ENCODE assay signal across 8 cellular contexts in the genomic region with DNA sequence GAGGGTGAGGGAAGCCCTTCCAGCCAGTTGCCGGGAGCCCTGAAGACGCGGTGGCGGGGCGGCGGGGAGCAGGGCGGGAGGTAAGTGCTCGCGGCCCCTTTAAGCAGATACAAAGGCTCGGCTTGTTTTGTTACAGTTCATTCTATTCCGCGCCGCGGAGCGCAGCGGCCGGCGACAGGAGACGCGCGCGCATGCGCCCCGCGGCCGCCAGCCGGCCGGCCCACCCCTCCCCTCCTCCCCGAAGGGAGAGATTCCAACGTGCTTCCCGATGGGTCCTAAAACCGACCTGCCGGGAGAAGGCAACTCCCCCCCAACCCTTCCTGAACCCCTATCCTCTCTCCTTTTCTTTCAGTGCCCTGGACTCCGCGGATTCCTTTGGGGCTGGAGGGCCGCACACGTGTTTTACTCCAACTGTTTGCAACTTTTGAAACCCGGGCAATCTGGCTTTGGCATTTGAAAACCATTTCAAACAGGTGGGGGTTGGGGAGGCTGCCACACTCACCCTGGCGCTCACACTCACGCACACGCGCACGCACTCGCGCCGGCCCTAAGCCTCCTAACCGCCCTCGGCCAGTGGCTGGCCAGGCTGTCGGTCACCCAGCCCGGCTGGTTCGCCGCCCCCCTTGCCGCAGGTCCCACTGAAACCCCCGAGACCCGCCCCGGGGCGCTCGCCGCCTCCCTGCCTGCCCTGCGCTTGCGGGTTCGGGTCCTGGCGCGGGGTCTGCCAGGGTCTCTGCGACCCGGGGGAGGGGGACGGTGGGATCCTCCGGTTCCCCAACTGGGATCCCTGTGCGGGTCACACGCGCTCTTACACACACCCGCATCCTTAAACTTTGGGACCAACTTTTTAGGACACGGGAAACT. TPM values are rescaled to one million over a fixed set of nuclear protein-coding genes. Genes with fewer than 3 reads are reported as not detected.
DNase-seq lines count a peak whose midpoint lies in the region; ATAC-seq and TF ChIP-seq lines count a peak whose summit lies in the region.

TSS of gene MAGI1 (minus strand) at position 193 of the 864 bp plus-strand sequence. CDS start 610 bp downstream, outside the sequence.

- H3K4me3 ChIP-seq in fibroblast of lung (replicated peaks in 1 of 4; ENCODE audit: control extremely low read depth in 1 of 4, insufficient read depth in 1 of 4, low read depth in 3 of 4, low read length in 4 of 4) (peak within 1 kb of the TSS; percentile 69 to 94 (median 87)), muscle layer of colon (ENCODE audit: low read depth in 1 of 2, low read length in 2 of 2) (peak within 1 kb of the TSS; percentile 94 to 95)

- DNase-seq in C1 segment of cervical spinal cord (lab: John Stamatoyannopoulos, UW) (peak; percentile 69 to 98 (median 92)), NCI-H2196 (lab: John Stamatoyannopoulos, UW; ENCODE audit: unreplicated experiment) (peak; percentile 81), fibroblast of lung (ENCODE audit: low read depth in 2 of 2) (peak; percentile 96)
- peak; percentile 36 for DNase-seq in activated CD4-positive, alpha-beta memory T cell treated with anti-CD3 and anti-CD28 coated beads, Interleukin-2, amount 10 ng/mL, durations not matched to agents 7 days and 5 days

- H3K27ac ChIP-seq in fibroblast of lung (ENCODE audit: insufficient read depth, low read length) (peak within 1 kb of the TSS; percentile 88), muscle layer of colon (ENCODE audit: low read depth, low read length) (peak within 1 kb of the TSS; percentile 94), temporal lobe (ENCODE audit: low read depth, low read length) (peak within 1 kb of the TSS; percentile 46)

- ATAC-seq in GM19025 (IDR thresholded peaks at IDR 0.05; ENCODE audit: low read depth, unreplicated experiment) = peak; percentile 63
- peak; percentile 59 for ATAC-seq in HG03175 (IDR thresholded peaks at IDR 0.05; ENCODE audit: unreplicated experiment)

- no peak for TF ChIP-seq CTCF in fibroblast of lung (conservative IDR thresholded peaks at IDR 0.05 in 1 of 2, IDR thresholded peaks at IDR 0.05 in 1 of 2; ENCODE audit: low read depth in 1 of 2, low read length in 2 of 2)

- H3K27me3 ChIP-seq in fibroblast of lung (ENCODE audit: control insufficient read depth, insufficient read depth, low read length) (no peaks in the 10 kb centered on the region), muscle layer of colon (ENCODE audit: control insufficient read depth in 1 of 2, insufficient read depth in 2 of 2, low read length in 2 of 2) (no peaks in the 10 kb centered on the region)

- H3K9me3 Mint-ChIP-seq in activated CD4-positive, alpha-beta memory T cell treated with anti-CD3 and anti-CD28 coated beads, Interleukin-2, amount 10 ng/mL, durations not matched to agents 7 days and 5 days = no peaks in the 10 kb centered on the region

- peak within 1 kb of the TSS; percentile 95 for H3K4me2 ChIP-seq in fibroblast of lung (ENCODE audit: extremely low read depth, insufficient read depth, low read length)

- POLR2A ChIA-PET in activated CD4-positive, alpha-beta memory T cell treated with anti-CD3 and anti-CD28 coated beads, Interleukin-2, amount 10 ng/mL, durations not matched to agents 7 days and 5 days (lab: Charles Lee) = no interaction called here

- H4K20me1 ChIP-seq in fibroblast of lung (ENCODE audit: control insufficient read depth, extremely low read depth, insufficient read depth, low read length) = no peaks in the 10 kb centered on the region

- peaks cover 60% of the 10 kb centered on the region for H3K27me3 Mint-ChIP-seq in activated CD4-positive, alpha-beta memory T cell treated with anti-CD3 and anti-CD28 coated beads, Interleukin-2, amount 10 ng/mL, durations not matched to agents 7 days and 5 days

- H2AFZ ChIP-seq in fibroblast of lung (ENCODE audit: low read length) = peak within 1 kb of the TSS; percentile 73

- H3K4me1 ChIP-seq in fibroblast of lung (ENCODE audit: control insufficient read depth, extremely low read depth, insufficient read depth, low read length) (peaks cover 29% of the 10 kb centered on the region), muscle layer of colon (ENCODE audit: insufficient read depth, low read length) (peaks cover 21% of the 10 kb centered on the region)

- no peaks in the 10 kb centered on the region for H3K36me3 ChIP-seq in fibroblast of lung (ENCODE audit: control insufficient read depth, insufficient read depth, low read length)
- no peaks in the 10 kb centered on the region for H3K36me3 ChIP-seq in muscle layer of colon (ENCODE audit: insufficient read depth, low read length)

- peak within 1 kb of the TSS; percentile 79 for H3K4me3 Mint-ChIP-seq in activated CD4-positive, alpha-beta memory T cell treated with anti-CD3 and anti-CD28 coated beads, Interleukin-2, amount 10 ng/mL, durations not matched to agents 7 days and 5 days

- peaks cover 34% of the 10 kb centered on the region for H3K79me2 ChIP-seq in fibroblast of lung (ENCODE audit: control insufficient read depth, insufficient read depth, low read length)

- H3K9me3 ChIP-seq in fibroblast of lung (ENCODE audit: control insufficient read depth, insufficient read depth, low read depth, low read length) (no peaks in the 10 kb centered on the region), muscle layer of colon (ENCODE audit: low read length) (no peaks in the 10 kb centered on the region)

- peaks cover 15% of the 10 kb centered on the region for H3K4me1 Mint-ChIP-seq in activated CD4-positive, alpha-beta memory T cell treated with anti-CD3 and anti-CD28 coated beads, Interleukin-2, amount 10 ng/mL, durations not matched to agents 7 days and 5 days

- no peaks in the 10 kb centered on the region for H3K36me3 Mint-ChIP-seq in activated CD4-positive, alpha-beta memory T cell treated with anti-CD3 and anti-CD28 coated beads, Interleukin-2, amount 10 ng/mL, durations not matched to agents 7 days and 5 days (ENCODE audit: low read depth)

- CTCF ChIA-PET in activated CD4-positive, alpha-beta memory T cell treated with anti-CD3 and anti-CD28 coated beads, Interleukin-2, amount 10 ng/mL, durations not matched to agents 7 days and 5 days (lab: Charles Lee) = no interaction called here

- H3K9ac ChIP-seq in fibroblast of lung (ENCODE audit: insufficient read depth, low read length) = peak within 1 kb of the TSS; percentile 81
- peak within 1 kb of the TSS; percentile 73 for H3K9ac ChIP-seq in muscle layer of colon (ENCODE audit: low read length)

- no peak within 1 kb of the TSS for H3K27ac Mint-ChIP-seq in activated CD4-positive, alpha-beta memory T cell treated with anti-CD3 and anti-CD28 coated beads, Interleukin-2, amount 10 ng/mL, durations not matched to agents 7 days and 5 days

RNA-seq across cellular contexts. Expression of gene MAGI1, which starts in this region (rescaled TPM):
- total RNA-seq in activated CD4-positive, alpha-beta memory T cell treated with anti-CD3 and anti-CD28 coated beads, Interleukin-2, amount 10 ng/mL, durations not matched to agents 7 days and 5 days = under 1 TPM; 0.18 to 0.25 TPM
- total RNA-seq in fibroblast of lung = 8.0 and 15.7 TPM in 2 replicates
- 12.5 and 23.7 TPM in 2 replicates for polyA plus RNA-seq in fibroblast of lung
- polyA plus RNA-seq in fibroblast of lung (2012) = 9.0 and 20.7 TPM in 2 replicates
- polyA minus RNA-seq in fibroblast of lung (ENCODE audit: low replicate concordance) = 7.5 and 22.0 TPM in 2 replicates
- 40.8 TPM for total RNA-seq in temporal lobe

Comparison
In these comparisons a context has a peak if more than half of its experiments do, and no peak if none do; other contexts are left out.
1. Peak in every context shown above with its lines: DNase-seq, ATAC-seq, H3K4me3 ChIP-seq and H3K27ac ChIP-seq.
2. Peak in DNase-seq in activated CD4-positive, alpha-beta memory T cell treated with anti-CD3 and anti-CD28 coated beads, Interleukin-2, amount 10 ng/mL, durations not matched to agents 7 days and 5 days; RNA of the gene not detected or under 1 TPM.
3. DNase-seq: peak in every context shown above with its lines; median percentile 96 in fibroblast of lung; 92 in C1 segment of cervical spinal cord; 81 in NCI-H2196; 36 in activated CD4-positive, alpha-beta memory T cell treated with anti-CD3 and anti-CD28 coated beads, Interleukin-2, amount 10 ng/mL, durations not matched to agents 7 days and 5 days.